12 cellular contexts compared by ENCODE assay signal in the genomic region with DNA sequence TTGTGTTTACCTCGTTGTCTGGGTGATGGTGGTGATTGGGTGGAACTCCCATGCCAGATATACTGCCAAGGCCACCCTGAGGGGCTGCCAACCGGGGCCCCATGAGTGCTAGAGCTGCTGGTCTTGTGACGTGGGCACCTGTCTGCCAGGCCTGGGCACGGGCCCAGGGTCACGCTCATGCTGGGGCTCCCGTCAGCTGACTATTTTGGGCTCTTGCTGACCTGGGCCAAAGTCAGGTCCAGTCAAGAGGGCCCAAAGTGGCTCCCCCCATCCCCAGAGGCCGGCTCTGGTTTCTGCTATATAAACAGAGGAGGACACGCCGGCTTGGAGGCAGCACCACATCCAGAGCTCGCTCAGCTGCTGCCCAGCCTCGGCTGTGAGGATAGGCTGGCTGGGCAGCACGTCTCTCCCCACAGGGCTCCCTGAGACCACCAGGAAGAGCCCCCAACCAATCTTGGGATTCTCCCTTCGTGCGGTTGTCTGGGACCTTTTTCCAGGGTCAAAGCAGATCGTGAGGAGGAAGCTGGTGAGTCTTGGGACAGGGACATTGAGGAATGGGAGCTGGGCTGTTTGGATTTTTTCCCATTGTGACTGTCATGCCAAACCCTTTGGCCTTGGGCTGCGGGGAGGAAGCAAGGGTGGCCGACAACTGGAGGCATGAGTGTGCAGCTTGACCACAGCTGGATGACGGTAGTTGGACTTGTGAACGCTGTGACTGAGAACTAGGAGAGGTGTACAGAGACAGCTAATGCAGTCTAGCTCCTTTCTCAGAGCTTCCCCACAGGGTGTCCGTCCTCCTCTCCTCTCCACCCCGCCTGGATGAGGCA. TPM values are rescaled to one million over a fixed set of nuclear protein-coding genes. Genes with fewer than 3 reads are reported as not detected.
A peak's percentile ranks its signal among the peaks of the same experiment; 100 is the strongest.
DNase-seq lines count a peak whose midpoint lies in the region; ATAC-seq, FAIRE-seq and TF ChIP-seq lines count a peak whose summit lies in the region.
"Had no signal": no experiment of that assay in that cellular context is flagged by ENCODE, and none has a peak within 500 bp of the region (broad histone marks: within the 10 kb centered on the region; RNA-seq: fewer than 3 reads in every experiment).

No MANE protein-coding gene starts in this region.

- H3K4me3 ChIP-seq in dorsolateral prefrontal cortex (peak overlapping the region in 33 of 59 donors; percentile 6 to 50 (median 21)), HepG2 (replicated peaks in 1 of 3; ENCODE audit: insufficient read depth in 1 of 3, low read depth in 2 of 3, low read length in 3 of 3) (no peak overlapping the region)

- intact Hi-C loops in dorsolateral prefrontal cortex (cut with DNase I) (loop anchor here in 1 of 2 donors (10.0 kb wide), 1 partner anchor 961 kb away; the partner anchor contains the start of gene EIF4B), HepG2 (cut with micrococcal nuclease; ENCODE audit: unreplicated experiment) (no loop called here), posterior cingulate gyrus (cut with DNase I) (no loop called here)

- peak overlapping the region; percentile 11; the same call in 1 of the 2 replicates for H3K4me2 ChIP-seq in HepG2 (ENCODE audit: low read depth, low read length)

- no peaks in the 10 kb centered on the region for H3K9me3 Mint-ChIP-seq in stimulated activated effector memory CD8-positive, alpha-beta T cell treated with anti-CD3 and anti-CD28 coated beads, Interleukin-12 subunit alpha, Interleukin-12 subunit beta, amount 100 ng/mL, for 72 hours
- H3K9me3 Mint-ChIP-seq: activated B cell treated with CpG ODN at 0.5 μM for 24 hours; CD8-positive, alpha-beta T cell had no signal

- no peaks in the 10 kb centered on the region for H4K20me1 ChIP-seq in HepG2 (ENCODE audit: insufficient read depth, low read length)

- no peaks in the 10 kb centered on the region for H3K79me2 ChIP-seq in HepG2 (ENCODE audit: insufficient read depth, low read length)

- peaks cover 12% of the 10 kb centered on the region for H3K36me3 Mint-ChIP-seq in stimulated activated effector memory CD8-positive, alpha-beta T cell treated with anti-CD3 and anti-CD28 coated beads, Interleukin-12 subunit alpha, Interleukin-12 subunit beta, amount 100 ng/mL, for 72 hours
- H3K36me3 Mint-ChIP-seq: CD8-positive, alpha-beta T cell had no signal

- 49% methylated on average over 7 of the region's 21 CpGs for WGBS in HepG2 (ENCODE audit: low lambda C conversion rate)

- peak; percentile 73 for ATAC-seq in HepG2
- ATAC-seq in stimulated activated effector memory CD8-positive, alpha-beta T cell treated with anti-CD3 and anti-CD28 coated beads, Interleukin-12 subunit alpha, Interleukin-12 subunit beta, amount 100 ng/mL, for 72 hours, result no peak
- ATAC-seq in HG03135 (IDR thresholded peaks at IDR 0.05; ENCODE audit: unreplicated experiment), result no peak
- ATAC-seq in GM19023 (IDR thresholded peaks at IDR 0.05; ENCODE audit: unreplicated experiment), result no peak
- ATAC-seq: CD8-positive, alpha-beta T cell had no signal

- TF ChIP-seq POLR2A in HepG2 (IDR thresholded peaks at IDR 0.05; ENCODE audit: insufficient read depth in 1 of 2, low read depth in 2 of 2, low read length in 2 of 2), result no peak

- peaks cover 43% of the 10 kb centered on the region for H3K4me1 Mint-ChIP-seq in stimulated activated effector memory CD8-positive, alpha-beta T cell treated with anti-CD3 and anti-CD28 coated beads, Interleukin-12 subunit alpha, Interleukin-12 subunit beta, amount 100 ng/mL, for 72 hours

- H3K27ac Mint-ChIP-seq in stimulated activated effector memory CD8-positive, alpha-beta T cell treated with anti-CD3 and anti-CD28 coated beads, Interleukin-12 subunit alpha, Interleukin-12 subunit beta, amount 100 ng/mL, for 72 hours, result peak overlapping the region; percentile 87
- H3K27ac Mint-ChIP-seq: activated B cell treated with CpG ODN at 0.5 μM for 24 hours; CD8-positive, alpha-beta T cell had no signal

- no TSS peak for BruUV-seq in HepG2 (replicated peaks; lab: Mats Ljungman, UMichigan)

- CTCF ChIA-PET in HepG2 (lab: Yijun Ruan, JAX; ENCODE audit: low intra/inter-chr PET ratio, low total read pairs), result no interaction called here

- H3K27ac ChIP-seq in dorsolateral prefrontal cortex, result peak overlapping the region in 57 of 59 donors; percentile 9 to 93 (median 78)
- no peak overlapping the region for H3K27ac ChIP-seq in HepG2 (ENCODE audit: extremely low read length, insufficient read depth, low read length)

- peak overlapping the region; percentile 6; the same call in 1 of the 2 replicates for H3K9ac ChIP-seq in HepG2 (ENCODE audit: insufficient read depth, low read depth, low read length)

- POLR2A ChIA-PET in HepG2 (lab: Yijun Ruan, JAX), result interaction anchor here (0.5 kb wide), 1 partner anchor 10 kb away, joined by 3 read pairs; no protein-coding TSS in a partner anchor

- H3K9me3 ChIP-seq in HepG2 (ENCODE audit: low read length), result no peaks in the 10 kb centered on the region

- in situ Hi-C loops in HepG2 (cut with HindIII; ENCODE audit: extremely low pct_ligation_motif_present, low pct_unique_long_range_greater_than_20kb), result no loop called here

- TF ChIP-seq CTCF in dorsolateral prefrontal cortex (IDR thresholded peaks at IDR 0.05 in 54 of 56, conservative IDR thresholded peaks at IDR 0.05 in 2 of 56; ENCODE audit: low read depth in 1 of 56, partially characterized antibody in 56 of 56) (no peak), HepG2 (CRISPR knock-in tag; IDR thresholded peaks at IDR 0.05) (no peak)

- H2AFZ ChIP-seq in HepG2 (ENCODE audit: low read length), result no peak overlapping the region

- peak; percentile 18 for FAIRE-seq in HepG2 (lab: Jason Lieb, UNC)

- TF ChIP-seq EP300 in HepG2 (IDR thresholded peaks at IDR 0.05; ENCODE audit: low read depth in 2 of 2, low read length in 2 of 2), result no peak
- no peak for TF ChIP-seq EP300 in HepG2 (CRISPR knock-in tag; IDR thresholded peaks at IDR 0.05; ENCODE audit: borderline replicate concordance)

- no peak for TF ChIP-seq RAD21 in HepG2 (CRISPR knock-in tag; IDR thresholded peaks at IDR 0.05)

- H3K4me1 ChIP-seq in HepG2 (ENCODE audit: insufficient read depth, low read length), result peaks cover 79% of the 10 kb centered on the region

- DNase-seq in EH (ENCODE audit: low read depth) (peak; percentile 74), dorsolateral prefrontal cortex (peak in 1 of 10 donors; percentile 19), HepG2 (ENCODE audit: low spot score) (peak; percentile 52), DMS153 treated with DMSO at 0.1 percent for 48 hours (lab: John Stamatoyannopoulos, UW; ENCODE audit: unreplicated experiment) (no peak), posterior cingulate gyrus (no peak)
- no peak for DNase-seq in stimulated activated effector memory CD8-positive, alpha-beta T cell treated with anti-CD3 and anti-CD28 coated beads, Interleukin-12 subunit alpha, Interleukin-12 subunit beta, amount 100 ng/mL, for 72 hours (ENCODE audit: low spot score in 2 of 2)
- DNase-seq: activated B cell treated with CpG ODN at 0.5 μM for 24 hours; CD8-positive, alpha-beta T cell; NCI-H345; stimulated activated CD4-positive, alpha-beta T cell treated with anti-CD3 and anti-CD28 coated beads, Interleukin-4, amount 100 ng/mL, for 1 hour had no signal

- no peak overlapping the region for H3K4me3 Mint-ChIP-seq in stimulated activated effector memory CD8-positive, alpha-beta T cell treated with anti-CD3 and anti-CD28 coated beads, Interleukin-12 subunit alpha, Interleukin-12 subunit beta, amount 100 ng/mL, for 72 hours
- H3K4me3 Mint-ChIP-seq: activated B cell treated with CpG ODN at 0.5 μM for 24 hours; CD8-positive, alpha-beta T cell had no signal

- no peaks in the 10 kb centered on the region for H3K36me3 ChIP-seq in HepG2 (replicated peaks in 1 of 2; ENCODE audit: control insufficient read depth in 1 of 2, insufficient read depth in 2 of 2, low read length in 2 of 2)

- H3K27me3 ChIP-seq in dorsolateral prefrontal cortex (no peaks in the 10 kb centered on the region), HepG2 (ENCODE audit: control insufficient read depth in 1 of 2, insufficient read depth in 2 of 2, low read length in 2 of 2) (peaks cover 0 to 6% of the 10 kb centered on the region in 2 experiments; a peak in 2 of 5 replicates)

RNA-seq across cellular contexts. Expression of gene NR4A1, which starts 7.6 kb away (rescaled TPM):
- total RNA-seq in dorsolateral prefrontal cortex, result 100 to 1,000 TPM in 5 of 120 experiments, 10 to 100 TPM in 115; 13.1 to 194 (median 28.9) TPM
- total RNA-seq in HepG2 (2016; rRNA removed; fragmentation: Illumina TruSeq; extraction: Trizol), result 4.6 and 5.7 TPM in 2 replicates
- 8.4 and 9.3 TPM in 2 replicates for total RNA-seq in HepG2 (2016; cell fraction: cytosol; rRNA removed; fragmentation: Illumina TruSeq; extraction: Trizol; ENCODE audit: low read depth)
- total RNA-seq in HepG2 (2016; cell fraction: insoluble cytoplasmic fraction; rRNA removed; fragmentation: Illumina TruSeq; extraction: Trizol), result 3.8 and 7.6 TPM in 2 replicates
- 5.8 and 6.3 TPM in 2 replicates for total RNA-seq in HepG2 (2016; cell fraction: membrane; rRNA removed; fragmentation: Illumina TruSeq; extraction: Trizol)
- total RNA-seq in HepG2 (2016; cell fraction: nucleus; rRNA removed; fragmentation: Illumina TruSeq; extraction: Trizol), result 8.9 and 10.0 TPM in 2 replicates
- 15.2 and 16.5 TPM in 2 replicates for polyA plus RNA-seq in HepG2 (2011; rRNA removed)
- 7.6 and 13.1 TPM in 2 replicates for polyA plus RNA-seq in HepG2 (2011; cell fraction: cytosol; rRNA removed)
- 26.2 and 46.7 TPM in 2 replicates for polyA plus RNA-seq in HepG2 (2011; cell fraction: nucleus; rRNA removed)
- 6.4 and 16.5 TPM in 2 replicates for polyA plus RNA-seq in HepG2 (2012)
- polyA plus RNA-seq in HepG2 (2016; cell fraction: cytosol; fragmentation: Illumina TruSeq; extraction: Trizol; ENCODE audit: low read depth), result 1.6 and 1.7 TPM in 2 replicates
- 5.3 and 8.6 TPM in 2 replicates for polyA plus RNA-seq in HepG2 (2016; cell fraction: insoluble cytoplasmic fraction; fragmentation: Illumina TruSeq; extraction: Trizol; ENCODE audit: low read depth)
- polyA plus RNA-seq in HepG2 (2016; cell fraction: membrane; fragmentation: Illumina TruSeq; extraction: Trizol; ENCODE audit: low read depth), result 3.4 and 3.9 TPM in 2 replicates
- polyA plus RNA-seq in HepG2 (2016; cell fraction: nucleus; fragmentation: Illumina TruSeq; extraction: Trizol; ENCODE audit: insufficient read depth, low read depth), result 22.7 TPM in 2 replicates
- polyA minus RNA-seq in HepG2 (2011; rRNA and poly(A)+ RNA removed; ENCODE audit: low replicate concordance), result 28.6 and 56.6 TPM in 2 replicates
- 10.8 and 14.1 TPM in 2 replicates for polyA minus RNA-seq in HepG2 (2011; cell fraction: cytosol; rRNA and poly(A)+ RNA removed)
- polyA minus RNA-seq in HepG2 (2011; cell fraction: nucleus; rRNA and poly(A)+ RNA removed), result 11.8 and 13.0 TPM in 2 replicates

RNA-seq across cellular contexts. Expression of gene ATG101, which starts 26.2 kb away (rescaled TPM):
- total RNA-seq in dorsolateral prefrontal cortex, result 10 to 100 TPM; 19.6 to 42.5 (median 31.5) TPM
- 66.7 and 67.7 TPM in 2 replicates for total RNA-seq in HepG2 (2016; rRNA removed; fragmentation: Illumina TruSeq; extraction: Trizol)
- 24.9 and 31.4 TPM in 2 replicates for total RNA-seq in HepG2 (2016; cell fraction: cytosol; rRNA removed; fragmentation: Illumina TruSeq; extraction: Trizol; ENCODE audit: low read depth)
- total RNA-seq in HepG2 (2016; cell fraction: insoluble cytoplasmic fraction; rRNA removed; fragmentation: Illumina TruSeq; extraction: Trizol), result 67.1 and 68.7 TPM in 2 replicates
- total RNA-seq in HepG2 (2016; cell fraction: membrane; rRNA removed; fragmentation: Illumina TruSeq; extraction: Trizol), result 38.8 and 52.9 TPM in 2 replicates
- 31.7 and 32.7 TPM in 2 replicates for total RNA-seq in HepG2 (2016; cell fraction: nucleus; rRNA removed; fragmentation: Illumina TruSeq; extraction: Trizol)
- 58.2 and 60.2 TPM in 2 replicates for polyA plus RNA-seq in HepG2 (2011; rRNA removed)
- polyA plus RNA-seq in HepG2 (2011; cell fraction: cytosol; rRNA removed), result 84.5 and 95.4 TPM in 2 replicates
- polyA plus RNA-seq in HepG2 (2011; cell fraction: nucleus; rRNA removed), result 55.3 and 57.9 TPM in 2 replicates
- polyA plus RNA-seq in HepG2 (2012), result 27.2 and 33.1 TPM in 2 replicates
- polyA plus RNA-seq in HepG2 (2016; cell fraction: cytosol; fragmentation: Illumina TruSeq; extraction: Trizol; ENCODE audit: low read depth), result 16.9 and 28.4 TPM in 2 replicates
- polyA plus RNA-seq in HepG2 (2016; cell fraction: insoluble cytoplasmic fraction; fragmentation: Illumina TruSeq; extraction: Trizol; ENCODE audit: low read depth), result 57.3 and 61.7 TPM in 2 replicates
- 24.0 and 35.4 TPM in 2 replicates for polyA plus RNA-seq in HepG2 (2016; cell fraction: membrane; fragmentation: Illumina TruSeq; extraction: Trizol; ENCODE audit: low read depth)
- 51.5 and 54.0 TPM in 2 replicates for polyA plus RNA-seq in HepG2 (2016; cell fraction: nucleus; fragmentation: Illumina TruSeq; extraction: Trizol; ENCODE audit: insufficient read depth, low read depth)
- 106 and 147 TPM in 2 replicates for polyA minus RNA-seq in HepG2 (2011; rRNA and poly(A)+ RNA removed; ENCODE audit: low replicate concordance)
- polyA minus RNA-seq in HepG2 (2011; cell fraction: cytosol; rRNA and poly(A)+ RNA removed), result 15.6 and 16.2 TPM in 2 replicates
- polyA minus RNA-seq in HepG2 (2011; cell fraction: nucleus; rRNA and poly(A)+ RNA removed), result 12.8 and 16.7 TPM in 2 replicates

RNA-seq across cellular contexts. Expression of gene SMIM41, which starts 35.9 kb away (rescaled TPM):
- total RNA-seq in dorsolateral prefrontal cortex (1 to 10 TPM in 2 of 120 experiments, under 1 TPM in 10, not detected in 108; 0.33 to 3.7 (median 0.55) TPM), HepG2 (2016; rRNA removed; fragmentation: Illumina TruSeq; extraction: Trizol) (not detected in 2 replicates)
- total RNA-seq in HepG2 (2016; cell fraction: cytosol; rRNA removed; fragmentation: Illumina TruSeq; extraction: Trizol; ENCODE audit: low read depth), result not detected in 2 replicates
- total RNA-seq in HepG2 (2016; cell fraction: insoluble cytoplasmic fraction; rRNA removed; fragmentation: Illumina TruSeq; extraction: Trizol), result not detected in 2 replicates
- total RNA-seq in HepG2 (2016; cell fraction: membrane; rRNA removed; fragmentation: Illumina TruSeq; extraction: Trizol), result not detected in 2 replicates
- total RNA-seq in HepG2 (2016; cell fraction: nucleus; rRNA removed; fragmentation: Illumina TruSeq; extraction: Trizol), result not detected in 2 replicates
- 0.07 TPM in 1 of 2 replicates, not detected in the other for polyA plus RNA-seq in HepG2 (2011; rRNA removed)
- not detected in 2 replicates for polyA plus RNA-seq in HepG2 (2011; cell fraction: cytosol; rRNA removed)
- polyA plus RNA-seq in HepG2 (2011; cell fraction: nucleus; rRNA removed), result not detected in 2 replicates
- polyA plus RNA-seq in HepG2 (2012), result not detected in 2 replicates
- polyA plus RNA-seq in HepG2 (2016; cell fraction: cytosol; fragmentation: Illumina TruSeq; extraction: Trizol; ENCODE audit: low read depth), result not detected in 2 replicates
- polyA plus RNA-seq in HepG2 (2016; cell fraction: insoluble cytoplasmic fraction; fragmentation: Illumina TruSeq; extraction: Trizol; ENCODE audit: low read depth), result not detected in 2 replicates
- polyA plus RNA-seq in HepG2 (2016; cell fraction: membrane; fragmentation: Illumina TruSeq; extraction: Trizol; ENCODE audit: low read depth), result not detected in 2 replicates
- not detected in 2 replicates for polyA plus RNA-seq in HepG2 (2016; cell fraction: nucleus; fragmentation: Illumina TruSeq; extraction: Trizol; ENCODE audit: insufficient read depth, low read depth)
- polyA minus RNA-seq in HepG2 (2011; rRNA and poly(A)+ RNA removed; ENCODE audit: low replicate concordance), result not detected in 2 replicates
- polyA minus RNA-seq in HepG2 (2011; cell fraction: cytosol; rRNA and poly(A)+ RNA removed), result not detected in 2 replicates
- 0.39 TPM in 1 of 2 replicates, not detected in the other for polyA minus RNA-seq in HepG2 (2011; cell fraction: nucleus; rRNA and poly(A)+ RNA removed)
- total RNA-seq: activated B cell treated with CpG ODN at 0.5 μM for 24 hours had no signal

RNA-seq across cellular contexts. Expression of gene TAMALIN, which starts 36.9 kb away (rescaled TPM):
- total RNA-seq in dorsolateral prefrontal cortex (100 to 1,000 TPM in 3 of 120 experiments, 10 to 100 TPM in 117; 27.0 to 168 (median 54.0) TPM), HepG2 (2016; rRNA removed; fragmentation: Illumina TruSeq; extraction: Trizol) (7.2 and 10.9 TPM in 2 replicates)
- 3.8 and 3.9 TPM in 2 replicates for total RNA-seq in HepG2 (2016; cell fraction: cytosol; rRNA removed; fragmentation: Illumina TruSeq; extraction: Trizol; ENCODE audit: low read depth)
- 5.9 and 12.2 TPM in 2 replicates for total RNA-seq in HepG2 (2016; cell fraction: insoluble cytoplasmic fraction; rRNA removed; fragmentation: Illumina TruSeq; extraction: Trizol)
- total RNA-seq in HepG2 (2016; cell fraction: membrane; rRNA removed; fragmentation: Illumina TruSeq; extraction: Trizol), result 6.3 and 7.1 TPM in 2 replicates
- total RNA-seq in HepG2 (2016; cell fraction: nucleus; rRNA removed; fragmentation: Illumina TruSeq; extraction: Trizol), result 8.6 and 10.4 TPM in 2 replicates
- 2.9 and 4.5 TPM in 2 replicates for polyA plus RNA-seq in HepG2 (2011; rRNA removed)
- polyA plus RNA-seq in HepG2 (2011; cell fraction: cytosol; rRNA removed), result 3.7 and 3.8 TPM in 2 replicates
- 7.5 and 12.9 TPM in 2 replicates for polyA plus RNA-seq in HepG2 (2011; cell fraction: nucleus; rRNA removed)
- polyA plus RNA-seq in HepG2 (2012), result 3.6 and 4.0 TPM in 2 replicates
- polyA plus RNA-seq in HepG2 (2016; cell fraction: cytosol; fragmentation: Illumina TruSeq; extraction: Trizol; ENCODE audit: low read depth), result 0.84 and 1.5 TPM in 2 replicates
- 5.5 TPM in 2 replicates for polyA plus RNA-seq in HepG2 (2016; cell fraction: insoluble cytoplasmic fraction; fragmentation: Illumina TruSeq; extraction: Trizol; ENCODE audit: low read depth)
- polyA plus RNA-seq in HepG2 (2016; cell fraction: membrane; fragmentation: Illumina TruSeq; extraction: Trizol; ENCODE audit: low read depth), result 2.0 and 2.7 TPM in 2 replicates
- 17.1 and 20.1 TPM in 2 replicates for polyA plus RNA-seq in HepG2 (2016; cell fraction: nucleus; fragmentation: Illumina TruSeq; extraction: Trizol; ENCODE audit: insufficient read depth, low read depth)
- 0.21 and 6.7 TPM in 2 replicates for polyA minus RNA-seq in HepG2 (2011; rRNA and poly(A)+ RNA removed; ENCODE audit: low replicate concordance)
- 1.3 and 2.7 TPM in 2 replicates for polyA minus RNA-seq in HepG2 (2011; cell fraction: cytosol; rRNA and poly(A)+ RNA removed)
- 4.9 and 8.2 TPM in 2 replicates for polyA minus RNA-seq in HepG2 (2011; cell fraction: nucleus; rRNA and poly(A)+ RNA removed)

Comparison
In these comparisons a context has a peak if more than half of its experiments do, and no peak if none do; other contexts are left out.
1. DNase-seq: peak in EH (single experiment) and HepG2 (single experiment); none in stimulated activated effector memory CD8-positive, alpha-beta T cell treated with anti-CD3 and anti-CD28 coated beads, Interleukin-12 subunit alpha, Interleukin-12 subunit beta, amount 100 ng/mL, for 72 hours (0 of 2), DMS153 treated with DMSO at 0.1 percent for 48 hours (single experiment) and posterior cingulate gyrus (0 of 10).
2. H3K4me3 ChIP-seq: peak in dorsolateral prefrontal cortex (33 of 59); none in HepG2 (0 of 3).